ENCODE assay signal across 8 cellular contexts in genomic region chr11:130861902-130862552, GRCh38. TPM values are rescaled to one million over a fixed set of nuclear protein-coding genes. Genes with fewer than 3 reads are reported as not detected.
DNase-seq lines count a peak whose midpoint lies in the region; ATAC-seq and TF ChIP-seq lines count a peak whose summit lies in the region.

No MANE protein-coding gene starts in this region.

- no peaks in the 10 kb centered on the region for H3K9me3 Mint-ChIP-seq in immature natural killer cell

- no peak overlapping the region for H3K4me3 Mint-ChIP-seq in immature natural killer cell

- H3K36me3 Mint-ChIP-seq in immature natural killer cell: no peaks in the 10 kb centered on the region

- TF ChIP-seq CTCF in VCaP (conservative IDR thresholded peaks at IDR 0.05): peak; percentile 99

- peaks cover 3 to 6% (median 3%) of the 10 kb centered on the region in 3 donors for H3K27me3 Mint-ChIP-seq in immature natural killer cell (ENCODE audit: low read depth in 3 of 3)

- in situ Hi-C loops in T47D (cut with HindIII; ENCODE audit: low pct_unique_long_range_greater_than_20kb, low sequenced_read_pairs): loop anchor here (25.0 kb wide), 1 partner anchor 425 kb away; the partner anchor contains the start of genes ADAMTS15 and ADAMTS8

- H3K27ac ChIP-seq in VCaP: no peak overlapping the region

- peaks cover 5 to 8% of the 10 kb centered on the region in 2 donors for H3K4me1 Mint-ChIP-seq in immature natural killer cell

- ATAC-seq in GM18873 (IDR thresholded peaks at IDR 0.05; ENCODE audit: low FRiP score, unreplicated experiment) (peak; percentile 54), HG03139 (IDR thresholded peaks at IDR 0.05; ENCODE audit: unreplicated experiment) (peak; percentile 86)

- DNase-seq in AG08395 (ENCODE audit: low spot score) (peak; percentile 82), NCI-H2196 (lab: John Stamatoyannopoulos, UW; ENCODE audit: unreplicated experiment) (peak; percentile 94), T47D (ENCODE audit: low read depth in 1 of 2, low spot score in 1 of 2) (peak; percentile 74 to 96), immature natural killer cell (peak; percentile 83 to 87 (median 85))
- peak; percentile 74 to 85 (median 80) for DNase-seq in stimulated activated CD4-positive, alpha-beta T cell treated with anti-CD3 and anti-CD28 coated beads, Interleukin-12 subunit alpha, Interleukin-12 subunit beta, amount 100 ng/mL, for 48 hours (ENCODE audit: low read depth in 2 of 3, low spot score in 1 of 3)

- H3K27ac Mint-ChIP-seq in immature natural killer cell: no peak overlapping the region

RNA-seq across cellular contexts. Expression of gene SNX19, which starts 54.3 kb away (rescaled TPM):
- polyA plus RNA-seq in immature natural killer cell: 10 to 100 TPM in 2 of 3 donors, 1 to 10 TPM in 1; 9.5 to 29.5 (median 18.0) TPM
